9 cellular contexts compared by ENCODE assay signal in genomic region chr22:44753189-44754042, GRCh38. TPM values are rescaled to one million over a fixed set of nuclear protein-coding genes. Genes with fewer than 3 reads are reported as not detected.
DNase-seq lines count a peak whose midpoint lies in the region; ATAC-seq lines count a peak whose summit lies in the region.
"Had no signal": no experiment of that assay in that cellular context is flagged by ENCODE, and none has a peak within 500 bp of the region (broad histone marks: within the 10 kb centered on the region; RNA-seq: fewer than 3 reads in every experiment).

No MANE protein-coding gene starts in this region.

- peaks cover 17% of the 10 kb centered on the region for H3K27me3 ChIP-seq in CD4-positive, CD25-positive, alpha-beta regulatory T cell (ENCODE audit: control insufficient read depth, insufficient read depth, low read length)
- peaks cover 0 to 2% of the 10 kb centered on the region in 2 donors for H3K27me3 ChIP-seq in esophagus (ENCODE audit: control insufficient read depth in 1 of 2, insufficient read depth in 2 of 2, low read length in 2 of 2)

- POLR2A ChIA-PET in naive thymus-derived CD8-positive, alpha-beta T cell (lab: Charles Lee) = no interaction called here

- H3K36me3 Mint-ChIP-seq in CD4-positive, CD25-positive, alpha-beta regulatory T cell = no peaks in the 10 kb centered on the region
- no peaks in the 10 kb centered on the region for H3K36me3 Mint-ChIP-seq in naive thymus-derived CD8-positive, alpha-beta T cell

- peaks cover 0 to 7% of the 10 kb centered on the region in 2 experiments for H3K9me3 ChIP-seq in CD4-positive, CD25-positive, alpha-beta regulatory T cell (ENCODE audit: control insufficient read depth in 2 of 2, low read length in 2 of 2)
- H3K9me3 ChIP-seq in esophagus (ENCODE audit: control insufficient read depth in 2 of 2, insufficient read depth in 1 of 2, low read depth in 1 of 2, low read length in 1 of 2) = no peaks in the 10 kb centered on the region

- H3K9me3 Mint-ChIP-seq in CD4-positive, CD25-positive, alpha-beta regulatory T cell = peaks cover 0 to 2% (median 0%) of the 10 kb centered on the region in 7 donors
- H3K9me3 Mint-ChIP-seq in naive thymus-derived CD8-positive, alpha-beta T cell = peaks cover 0 to 3% (median 0%) of the 10 kb centered on the region in 9 donors
- H3K9me3 Mint-ChIP-seq: activated T-helper 1 cell treated with anti-CD3 and anti-CD28 coated beads, Interleukin-12 subunit alpha, Interleukin-12 subunit beta, Interleukin-2, Interleukin-4 antibody, amounts not matched to agents 30 ng/mL and 10 ng/mL and 1 ng/mL, durations not matched to agents 14 hours and 24 hours and 36 hours had no signal

- H3K27ac Mint-ChIP-seq in CD4-positive, CD25-positive, alpha-beta regulatory T cell = no peak overlapping the region
- H3K27ac Mint-ChIP-seq in naive thymus-derived CD8-positive, alpha-beta T cell = peak overlapping the region in 3 of 10 donors; percentile 31 to 72 (median 47)
- H3K27ac Mint-ChIP-seq: activated T-helper 1 cell treated with anti-CD3 and anti-CD28 coated beads, Interleukin-12 subunit alpha, Interleukin-12 subunit beta, Interleukin-2, Interleukin-4 antibody, amounts not matched to agents 30 ng/mL and 10 ng/mL and 1 ng/mL, durations not matched to agents 14 hours and 24 hours and 36 hours had no signal

- DNase-seq in CD4-positive, CD25-positive, alpha-beta regulatory T cell = no peak
- DNase-seq in NCI-H69 (lab: John Stamatoyannopoulos, UW) (peak; percentile 51), NCI-H2029 (lab: John Stamatoyannopoulos, UW) (no peak), SKM-1 (lab: John Stamatoyannopoulos, UW; ENCODE audit: unreplicated experiment) (no peak)
- no peak for DNase-seq in naive thymus-derived CD8-positive, alpha-beta T cell
- no peak for DNase-seq in stimulated activated CD4-positive, alpha-beta T cell treated with anti-CD3 and anti-CD28 coated beads, Interleukin-15, amount 100 ng/mL, for 24 hours

- ATAC-seq in CD4-positive, CD25-positive, alpha-beta regulatory T cell (ENCODE audit: low read depth in 2 of 2) = no peak
- no peak for ATAC-seq in naive thymus-derived CD8-positive, alpha-beta T cell
- no peak for ATAC-seq in HG03139 (IDR thresholded peaks at IDR 0.05; ENCODE audit: unreplicated experiment)

- peak overlapping the region in 3 of 4 donors; percentile 43 to 85 (median 61) for H3K4me3 Mint-ChIP-seq in CD4-positive, CD25-positive, alpha-beta regulatory T cell
- peak overlapping the region; percentile 56 to 89 (median 76) for H3K4me3 Mint-ChIP-seq in naive thymus-derived CD8-positive, alpha-beta T cell
- H3K4me3 Mint-ChIP-seq: activated T-helper 1 cell treated with anti-CD3 and anti-CD28 coated beads, Interleukin-12 subunit alpha, Interleukin-12 subunit beta, Interleukin-2, Interleukin-4 antibody, amounts not matched to agents 30 ng/mL and 10 ng/mL and 1 ng/mL, durations not matched to agents 14 hours and 24 hours and 36 hours had no signal

- peaks cover 63% of the 10 kb centered on the region for H3K27me3 Mint-ChIP-seq in CD4-positive, CD25-positive, alpha-beta regulatory T cell
- H3K27me3 Mint-ChIP-seq in naive thymus-derived CD8-positive, alpha-beta T cell = peaks cover 19 to 57% (median 45%) of the 10 kb centered on the region in 5 donors

- peaks cover 6% of the 10 kb centered on the region for H3K4me1 ChIP-seq in CD4-positive, CD25-positive, alpha-beta regulatory T cell (ENCODE audit: control insufficient read depth, insufficient read depth, low read length, poor library complexity, severe bottlenecking)
- H3K4me1 ChIP-seq in esophagus (ENCODE audit: control insufficient read depth in 2 of 2, insufficient read depth in 2 of 2, low read length in 1 of 2) = peaks cover 0 to 14% of the 10 kb centered on the region in 2 donors

- WGBS in esophagus, 2 donors = 15 to 17% methylated on average over 29 of the region's 29 CpGs

- H3K4me1 Mint-ChIP-seq in CD4-positive, CD25-positive, alpha-beta regulatory T cell = peaks cover 0 to 13% (median 0%) of the 10 kb centered on the region in 4 donors
- H3K4me1 Mint-ChIP-seq in naive thymus-derived CD8-positive, alpha-beta T cell = peaks cover 4 to 6% (median 5%) of the 10 kb centered on the region in 4 donors

- no peaks in the 10 kb centered on the region for H3K36me3 ChIP-seq in CD4-positive, CD25-positive, alpha-beta regulatory T cell (ENCODE audit: control insufficient read depth, insufficient read depth, low read length)
- H3K36me3 ChIP-seq in esophagus (ENCODE audit: control insufficient read depth in 2 of 2, insufficient read depth in 2 of 2, low read length in 1 of 2) = no peaks in the 10 kb centered on the region

- H3K4me3 ChIP-seq in CD4-positive, CD25-positive, alpha-beta regulatory T cell (ENCODE audit: low read depth, low read length) = no peak overlapping the region
- peak overlapping the region; percentile 54 to 70 for H3K4me3 ChIP-seq in esophagus (ENCODE audit: low read depth in 1 of 2, low read length in 2 of 2)

- no peak overlapping the region for H3K27ac ChIP-seq in CD4-positive, CD25-positive, alpha-beta regulatory T cell (ENCODE audit: insufficient read depth, low read length, poor library complexity, severe bottlenecking)
- no peak overlapping the region for H3K27ac ChIP-seq in esophagus (ENCODE audit: low read depth in 2 of 2, low read length in 1 of 2)

RNA-seq across cellular contexts. Expression of gene ARHGAP8, which starts 1.0 kb away (rescaled TPM):
- 2.6 TPM for total RNA-seq in CD4-positive, CD25-positive, alpha-beta regulatory T cell
- polyA plus RNA-seq in CD4-positive, CD25-positive, alpha-beta regulatory T cell = under 1 TPM in 3 of 4 donors, not detected in 1; 0.18 to 0.59 (median 0.42) TPM
- polyA plus RNA-seq in esophagus = 10 to 100 TPM in 1 of 2 donors, 1 to 10 TPM in 1; 7.2 to 11.2 TPM
- total RNA-seq in naive thymus-derived CD8-positive, alpha-beta T cell = 1 to 10 TPM; 2.5 to 4.8 TPM
- polyA plus RNA-seq in naive thymus-derived CD8-positive, alpha-beta T cell = under 1 TPM in 1 of 3 donors, not detected in 2; 0.19 TPM

RNA-seq across cellular contexts. Expression of gene PRR5, which starts 51.4 kb away (rescaled TPM):
- total RNA-seq in CD4-positive, CD25-positive, alpha-beta regulatory T cell = 44.4 TPM
- 10 to 100 TPM; 29.2 to 37.6 (median 33.3) TPM for polyA plus RNA-seq in CD4-positive, CD25-positive, alpha-beta regulatory T cell
- 10 to 100 TPM; 12.2 to 13.0 TPM for polyA plus RNA-seq in esophagus
- total RNA-seq in naive thymus-derived CD8-positive, alpha-beta T cell = 10 to 100 TPM; 85.3 to 86.3 TPM
- polyA plus RNA-seq in naive thymus-derived CD8-positive, alpha-beta T cell = 100 to 1,000 TPM in 1 of 3 donors, 10 to 100 TPM in 2; 75.2 to 107 (median 83.3) TPM

Comparison
In these comparisons a context has a peak if more than half of its experiments do, and no peak if none do; other contexts are left out.
1. RNA of gene ARHGAP8, which starts 1.0 kb away (polyA plus RNA-seq): 7.2 to 11.2 TPM in esophagus; 0.18 to 0.59 TPM in CD4-positive, CD25-positive, alpha-beta regulatory T cell and 0.19 TPM in naive thymus-derived CD8-positive, alpha-beta T cell; every median in the first group is over 4 times any median in the second.